ENCODE assay signal across 8 cellular contexts in the genomic region with DNA sequence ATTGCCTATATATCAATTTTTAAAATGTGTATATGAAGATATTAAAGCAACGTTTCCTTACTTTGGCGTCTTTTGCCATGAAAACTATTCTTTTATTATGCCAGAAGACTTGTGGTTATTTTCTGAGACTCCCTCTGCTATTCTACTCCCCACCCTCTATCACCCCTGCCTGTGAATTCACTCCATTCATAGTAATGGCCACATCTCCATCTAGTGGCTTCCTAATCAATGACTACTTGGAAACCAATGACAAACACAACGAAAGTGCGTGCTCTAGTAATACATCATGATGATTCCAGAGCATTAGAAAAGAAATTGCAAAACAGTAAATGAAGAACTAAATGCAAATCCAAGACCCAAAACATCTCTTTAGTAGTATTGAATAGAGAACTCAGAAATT.
DNase-seq lines count a peak whose midpoint lies in the region; ATAC-seq, FAIRE-seq and TF ChIP-seq lines count a peak whose summit lies in the region.

No MANE protein-coding gene starts in this region.

- no peak for FAIRE-seq in GM12891 (lab: Jason Lieb, UNC)

- CTCF ChIA-PET in activated CD8-positive, alpha-beta T cell treated with anti-CD3 and anti-CD28 coated beads for 36 hours (lab: Charles Lee), result no interaction called here
- CTCF ChIA-PET in activated CD8-positive, alpha-beta T cell treated with anti-CD3 and anti-CD28 coated beads, Interleukin-2, amount 10 ng/mL, durations not matched to agents 7 days and 5 days (lab: Charles Lee), result no interaction called here

- intact Hi-C loops in activated CD8-positive, alpha-beta T cell treated with anti-CD3 and anti-CD28 coated beads for 36 hours (cut with micrococcal nuclease), result no loop called here

- no peak for TF ChIP-seq POLR2A in GM12891 (IDR thresholded peaks at IDR 0.05; ENCODE audit: low read depth, low read length)

- no peak for ATAC-seq in activated CD8-positive, alpha-beta T cell treated with anti-CD3 and anti-CD28 coated beads for 36 hours
- ATAC-seq in activated CD8-positive, alpha-beta T cell treated with anti-CD3 and anti-CD28 coated beads, Interleukin-2, amount 10 ng/mL, durations not matched to agents 7 days and 5 days, result no peak
- ATAC-seq in HG03521 (IDR thresholded peaks at IDR 0.05; ENCODE audit: unreplicated experiment), result peak; percentile 90

- no peak overlapping the region for H3K27ac Mint-ChIP-seq in activated CD8-positive, alpha-beta T cell treated with anti-CD3 and anti-CD28 coated beads for 36 hours
- H3K27ac Mint-ChIP-seq in activated CD8-positive, alpha-beta T cell treated with anti-CD3 and anti-CD28 coated beads, Interleukin-2, amount 10 ng/mL, durations not matched to agents 7 days and 5 days, result no peak overlapping the region

- no peak overlapping the region for H3K4me3 Mint-ChIP-seq in activated CD8-positive, alpha-beta T cell treated with anti-CD3 and anti-CD28 coated beads for 36 hours
- H3K4me3 Mint-ChIP-seq in activated CD8-positive, alpha-beta T cell treated with anti-CD3 and anti-CD28 coated beads, Interleukin-2, amount 10 ng/mL, durations not matched to agents 7 days and 5 days, result no peak overlapping the region

- H3K9me3 Mint-ChIP-seq in activated CD8-positive, alpha-beta T cell treated with anti-CD3 and anti-CD28 coated beads for 36 hours, result peaks cover 2% of the 10 kb centered on the region
- no peaks in the 10 kb centered on the region for H3K9me3 Mint-ChIP-seq in activated CD8-positive, alpha-beta T cell treated with anti-CD3 and anti-CD28 coated beads, Interleukin-2, amount 10 ng/mL, durations not matched to agents 7 days and 5 days (ENCODE audit: insufficient read depth)

- no peaks in the 10 kb centered on the region for H3K4me1 Mint-ChIP-seq in activated CD8-positive, alpha-beta T cell treated with anti-CD3 and anti-CD28 coated beads for 36 hours (ENCODE audit: low read depth)
- no peaks in the 10 kb centered on the region for H3K4me1 Mint-ChIP-seq in activated CD8-positive, alpha-beta T cell treated with anti-CD3 and anti-CD28 coated beads, Interleukin-2, amount 10 ng/mL, durations not matched to agents 7 days and 5 days (ENCODE audit: low read depth)

- DNase-seq in activated CD8-positive, alpha-beta T cell treated with anti-CD3 and anti-CD28 coated beads for 36 hours, result no peak
- no peak for DNase-seq in activated CD8-positive, alpha-beta T cell treated with anti-CD3 and anti-CD28 coated beads, Interleukin-2, amount 10 ng/mL, durations not matched to agents 7 days and 5 days
- DNase-seq in RKO (ENCODE audit: low spot score), result peak; percentile 75
- peak; percentile 85 for DNase-seq in fibroblast of the aortic adventitia (ENCODE audit: low read depth)
- DNase-seq in retinal pigment epithelial cell (ENCODE audit: low read depth), result no peak
- no peak for DNase-seq in stimulated activated CD4-positive, alpha-beta T cell treated with anti-CD3 and anti-CD28 coated beads, Interleukin-4, amount 100 ng/mL, for 4 hours
- DNase-seq in GM12891 (ENCODE audit: insufficient read length, low spot score), result no peak

- no peaks in the 10 kb centered on the region for H3K27me3 Mint-ChIP-seq in activated CD8-positive, alpha-beta T cell treated with anti-CD3 and anti-CD28 coated beads for 36 hours
- H3K27me3 Mint-ChIP-seq in activated CD8-positive, alpha-beta T cell treated with anti-CD3 and anti-CD28 coated beads, Interleukin-2, amount 10 ng/mL, durations not matched to agents 7 days and 5 days (ENCODE audit: low read depth), result no peaks in the 10 kb centered on the region

- no peak overlapping the region for H3K4me3 ChIP-seq in fibroblast of the aortic adventitia (ENCODE audit: low read depth, low read length)
- H3K4me3 ChIP-seq in retinal pigment epithelial cell (ENCODE audit: low read length), result no peak overlapping the region

- peak; percentile 19 for TF ChIP-seq CTCF in activated CD8-positive, alpha-beta T cell treated with anti-CD3 and anti-CD28 coated beads for 36 hours (IDR thresholded peaks at IDR 0.05)
- TF ChIP-seq CTCF in fibroblast of the aortic adventitia (IDR thresholded peaks at IDR 0.05; ENCODE audit: insufficient read depth, low read length) (peak; percentile 65), retinal pigment epithelial cell (conservative IDR thresholded peaks at IDR 0.05; ENCODE audit: low read depth, low read length) (peak; percentile 50)

- H3K36me3 Mint-ChIP-seq in activated CD8-positive, alpha-beta T cell treated with anti-CD3 and anti-CD28 coated beads for 36 hours (ENCODE audit: low read depth), result no peaks in the 10 kb centered on the region
- H3K36me3 Mint-ChIP-seq in activated CD8-positive, alpha-beta T cell treated with anti-CD3 and anti-CD28 coated beads, Interleukin-2, amount 10 ng/mL, durations not matched to agents 7 days and 5 days (ENCODE audit: low read depth), result no peaks in the 10 kb centered on the region

- POLR2A ChIA-PET in activated CD8-positive, alpha-beta T cell treated with anti-CD3 and anti-CD28 coated beads for 36 hours (lab: Charles Lee), result no interaction called here
- POLR2A ChIA-PET in activated CD8-positive, alpha-beta T cell treated with anti-CD3 and anti-CD28 coated beads, Interleukin-2, amount 10 ng/mL, durations not matched to agents 7 days and 5 days (lab: Charles Lee), result no interaction called here

TF ChIP-seq in GM12891, 5 proteins besides CTCF, POLR2A, EP300 and RAD21:
- no peak for TF ChIP-seq PAX5 (IDR thresholded peaks at IDR 0.05; ENCODE audit: insufficient read depth, low read length, severe bottlenecking)
- TF ChIP-seq POLR2AphosphoS5 (IDR thresholded peaks at IDR 0.05; ENCODE audit: low read depth, low read length), result no peak
- no peak for TF ChIP-seq SPI1 (IDR thresholded peaks at IDR 0.05; ENCODE audit: low read depth, low read length)
- TF ChIP-seq TAF1 (IDR thresholded peaks at IDR 0.05; ENCODE audit: low read depth, low read length), result no peak
- no peak for TF ChIP-seq POU2F2 (IDR thresholded peaks at IDR 0.05; ENCODE audit: low read depth, low read length)

Comparison
In these comparisons a context has a peak if more than half of its experiments do, and no peak if none do; other contexts are left out.
1. DNase-seq: peak in RKO (single experiment) and fibroblast of the aortic adventitia (single experiment); none in activated CD8-positive, alpha-beta T cell treated with anti-CD3 and anti-CD28 coated beads for 36 hours (single experiment), activated CD8-positive, alpha-beta T cell treated with anti-CD3 and anti-CD28 coated beads, Interleukin-2, amount 10 ng/mL, durations not matched to agents 7 days and 5 days (single experiment), retinal pigment epithelial cell (single experiment), stimulated activated CD4-positive, alpha-beta T cell treated with anti-CD3 and anti-CD28 coated beads, Interleukin-4, amount 100 ng/mL, for 4 hours (0 of 2) and GM12891 (single experiment).
2. Peak in every context shown above with its lines, with median percentiles within 50 percentile points of each other: CTCF ChIP-seq.